1 cellular context compared by ENCODE assay signal in the genomic region with DNA sequence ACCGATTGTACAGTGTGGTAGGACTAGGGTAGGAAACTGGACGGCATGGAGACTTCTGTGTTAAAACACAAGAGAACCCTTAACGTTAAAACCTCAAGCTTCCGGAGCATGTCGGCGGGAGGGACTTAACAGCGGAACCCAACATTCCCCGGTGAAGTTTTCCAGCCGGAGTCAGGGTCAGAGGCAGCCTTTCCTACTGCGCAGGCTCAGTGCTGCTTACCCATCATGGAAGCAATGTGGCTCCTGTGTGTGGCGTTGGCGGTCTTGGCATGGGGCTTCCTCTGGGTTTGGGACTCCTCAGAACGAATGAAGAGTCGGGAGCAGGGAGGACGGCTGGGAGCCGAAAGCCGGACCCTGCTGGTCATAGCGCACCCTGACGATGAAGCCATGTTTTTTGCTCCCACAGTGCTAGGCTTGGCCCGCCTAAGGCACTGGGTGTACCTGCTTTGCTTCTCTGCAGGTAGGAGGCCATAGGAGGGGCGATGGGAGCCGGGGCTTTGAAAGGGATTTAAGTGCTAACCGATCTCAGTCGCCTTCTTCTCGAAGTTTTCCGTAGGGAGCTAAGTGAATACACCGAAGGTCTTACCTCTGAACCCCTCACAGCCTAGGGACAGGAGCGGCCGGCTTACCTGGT.
TF ChIP-seq lines count a peak whose summit lies in the region.

A gene (plus strand): TSS at position 209 of the 634 bp plus-strand sequence. CDS start 17 bp downstream, at position 226.

TF ChIP-seq in HepG2, 621 proteins besides CTCF, POLR2A, EP300 and RAD21 (continued from another document and continues in another):
- TF ChIP-seq, protein P1, sequence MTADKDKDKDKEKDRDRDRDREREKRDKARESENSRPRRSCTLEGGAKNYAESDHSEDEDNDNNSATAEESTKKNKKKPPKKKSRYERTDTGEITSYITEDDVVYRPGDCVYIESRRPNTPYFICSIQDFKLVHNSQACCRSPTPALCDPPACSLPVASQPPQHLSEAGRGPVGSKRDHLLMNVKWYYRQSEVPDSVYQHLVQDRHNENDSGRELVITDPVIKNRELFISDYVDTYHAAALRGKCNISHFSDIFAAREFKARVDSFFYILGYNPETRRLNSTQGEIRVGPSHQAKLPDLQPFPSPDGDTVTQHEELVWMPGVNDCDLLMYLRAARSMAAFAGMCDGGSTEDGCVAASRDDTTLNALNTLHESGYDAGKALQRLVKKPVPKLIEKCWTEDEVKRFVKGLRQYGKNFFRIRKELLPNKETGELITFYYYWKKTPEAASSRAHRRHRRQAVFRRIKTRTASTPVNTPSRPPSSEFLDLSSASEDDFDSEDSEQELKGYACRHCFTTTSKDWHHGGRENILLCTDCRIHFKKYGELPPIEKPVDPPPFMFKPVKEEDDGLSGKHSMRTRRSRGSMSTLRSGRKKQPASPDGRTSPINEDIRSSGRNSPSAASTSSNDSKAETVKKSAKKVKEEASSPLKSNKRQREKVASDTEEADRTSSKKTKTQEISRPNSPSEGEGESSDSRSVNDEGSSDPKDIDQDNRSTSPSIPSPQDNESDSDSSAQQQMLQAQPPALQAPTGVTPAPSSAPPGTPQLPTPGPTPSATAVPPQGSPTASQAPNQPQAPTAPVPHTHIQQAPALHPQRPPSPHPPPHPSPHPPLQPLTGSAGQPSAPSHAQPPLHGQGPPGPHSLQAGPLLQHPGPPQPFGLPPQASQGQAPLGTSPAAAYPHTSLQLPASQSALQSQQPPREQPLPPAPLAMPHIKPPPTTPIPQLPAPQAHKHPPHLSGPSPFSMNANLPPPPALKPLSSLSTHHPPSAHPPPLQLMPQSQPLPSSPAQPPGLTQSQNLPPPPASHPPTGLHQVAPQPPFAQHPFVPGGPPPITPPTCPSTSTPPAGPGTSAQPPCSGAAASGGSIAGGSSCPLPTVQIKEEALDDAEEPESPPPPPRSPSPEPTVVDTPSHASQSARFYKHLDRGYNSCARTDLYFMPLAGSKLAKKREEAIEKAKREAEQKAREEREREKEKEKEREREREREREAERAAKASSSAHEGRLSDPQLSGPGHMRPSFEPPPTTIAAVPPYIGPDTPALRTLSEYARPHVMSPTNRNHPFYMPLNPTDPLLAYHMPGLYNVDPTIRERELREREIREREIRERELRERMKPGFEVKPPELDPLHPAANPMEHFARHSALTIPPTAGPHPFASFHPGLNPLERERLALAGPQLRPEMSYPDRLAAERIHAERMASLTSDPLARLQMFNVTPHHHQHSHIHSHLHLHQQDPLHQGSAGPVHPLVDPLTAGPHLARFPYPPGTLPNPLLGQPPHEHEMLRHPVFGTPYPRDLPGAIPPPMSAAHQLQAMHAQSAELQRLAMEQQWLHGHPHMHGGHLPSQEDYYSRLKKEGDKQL (CRISPR knock-in tag; IDR thresholded peaks at IDR 0.05; ENCODE audit: low read depth): no peak
- TF ChIP-seq ZNF263 (CRISPR knock-in tag; IDR thresholded peaks at IDR 0.05) (peak; percentile 77), MXD4 (CRISPR knock-in tag; IDR thresholded peaks at IDR 0.05) (peak; percentile 71), TP53 (CRISPR knock-in tag; conservative IDR thresholded peaks at IDR 0.05) (no peak), ZNF232 (CRISPR knock-in tag; IDR thresholded peaks at IDR 0.05; ENCODE audit: borderline replicate concordance) (peak; percentile 60; the same call in 1 of the 2 replicates), NONO (IDR thresholded peaks at IDR 0.05) (no peak), NONO (CRISPR knock-in tag; conservative IDR thresholded peaks at IDR 0.05) (peak; percentile 93), ZNF124 (CRISPR knock-in tag; IDR thresholded peaks at IDR 0.05) (peak; percentile 95), ZFP62 (CRISPR knock-in tag; IDR thresholded peaks at IDR 0.05) (no peak), ZC3H13 (CRISPR knock-in tag; IDR thresholded peaks at IDR 0.05) (peak; percentile 48; the same call in 1 of the 2 replicates), SP2 (CRISPR knock-in tag; IDR thresholded peaks at IDR 0.05) (no peak), ZNF546 (CRISPR knock-in tag; conservative IDR thresholded peaks at IDR 0.05) (peak; percentile 64; the same call in 1 of the 2 replicates), ZBTB8A (CRISPR knock-in tag; IDR thresholded peaks at IDR 0.05; ENCODE audit: borderline replicate concordance, low read depth) (no peak), GATAD1 (CRISPR knock-in tag; IDR thresholded peaks at IDR 0.05) (peak; percentile 99), THAP11 (CRISPR knock-in tag; IDR thresholded peaks at IDR 0.05) (peak; percentile 94), POLR2AphosphoS2 (IDR thresholded peaks at IDR 0.05; ENCODE audit: low read depth, low read length) (peak; percentile 48; the same call in 1 of the 2 replicates), ZKSCAN8 (CRISPR knock-in tag; IDR thresholded peaks at IDR 0.05; ENCODE audit: borderline replicate concordance) (peak; percentile 73; the same call in 1 of the 2 replicates), ZNF331 (CRISPR knock-in tag; IDR thresholded peaks at IDR 0.05) (peak; percentile 92), ZFP36L2 (CRISPR knock-in tag; IDR thresholded peaks at IDR 0.05) (no peak), THYN1 (CRISPR knock-in tag; IDR thresholded peaks at IDR 0.05; ENCODE audit: borderline replicate concordance, low read depth) (no peak), SAP130 (CRISPR knock-in tag; IDR thresholded peaks at IDR 0.05; ENCODE audit: low read depth) (peak; percentile 95), ZNF7 (CRISPR knock-in tag; IDR thresholded peaks at IDR 0.05) (no peak)
- TF ChIP-seq, protein P2, sequence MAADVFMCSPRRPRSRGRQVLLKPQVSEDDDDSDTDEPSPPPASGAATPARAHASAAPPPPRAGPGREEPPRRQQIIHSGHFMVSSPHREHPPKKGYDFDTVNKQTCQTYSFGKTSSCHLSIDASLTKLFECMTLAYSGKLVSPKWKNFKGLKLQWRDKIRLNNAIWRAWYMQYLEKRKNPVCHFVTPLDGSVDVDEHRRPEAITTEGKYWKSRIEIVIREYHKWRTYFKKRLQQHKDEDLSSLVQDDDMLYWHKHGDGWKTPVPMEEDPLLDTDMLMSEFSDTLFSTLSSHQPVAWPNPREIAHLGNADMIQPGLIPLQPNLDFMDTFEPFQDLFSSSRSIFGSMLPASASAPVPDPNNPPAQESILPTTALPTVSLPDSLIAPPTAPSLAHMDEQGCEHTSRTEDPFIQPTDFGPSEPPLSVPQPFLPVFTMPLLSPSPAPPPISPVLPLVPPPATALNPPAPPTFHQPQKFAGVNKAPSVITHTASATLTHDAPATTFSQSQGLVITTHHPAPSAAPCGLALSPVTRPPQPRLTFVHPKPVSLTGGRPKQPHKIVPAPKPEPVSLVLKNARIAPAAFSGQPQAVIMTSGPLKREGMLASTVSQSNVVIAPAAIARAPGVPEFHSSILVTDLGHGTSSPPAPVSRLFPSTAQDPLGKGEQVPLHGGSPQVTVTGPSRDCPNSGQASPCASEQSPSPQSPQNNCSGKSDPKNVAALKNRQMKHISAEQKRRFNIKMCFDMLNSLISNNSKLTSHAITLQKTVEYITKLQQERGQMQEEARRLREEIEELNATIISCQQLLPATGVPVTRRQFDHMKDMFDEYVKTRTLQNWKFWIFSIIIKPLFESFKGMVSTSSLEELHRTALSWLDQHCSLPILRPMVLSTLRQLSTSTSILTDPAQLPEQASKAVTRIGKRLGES (CRISPR knock-in tag; IDR thresholded peaks at IDR 0.05; ENCODE audit: borderline replicate concordance): no peak; the same call in 1 of the 2 replicates
- TF ChIP-seq, protein P3, sequence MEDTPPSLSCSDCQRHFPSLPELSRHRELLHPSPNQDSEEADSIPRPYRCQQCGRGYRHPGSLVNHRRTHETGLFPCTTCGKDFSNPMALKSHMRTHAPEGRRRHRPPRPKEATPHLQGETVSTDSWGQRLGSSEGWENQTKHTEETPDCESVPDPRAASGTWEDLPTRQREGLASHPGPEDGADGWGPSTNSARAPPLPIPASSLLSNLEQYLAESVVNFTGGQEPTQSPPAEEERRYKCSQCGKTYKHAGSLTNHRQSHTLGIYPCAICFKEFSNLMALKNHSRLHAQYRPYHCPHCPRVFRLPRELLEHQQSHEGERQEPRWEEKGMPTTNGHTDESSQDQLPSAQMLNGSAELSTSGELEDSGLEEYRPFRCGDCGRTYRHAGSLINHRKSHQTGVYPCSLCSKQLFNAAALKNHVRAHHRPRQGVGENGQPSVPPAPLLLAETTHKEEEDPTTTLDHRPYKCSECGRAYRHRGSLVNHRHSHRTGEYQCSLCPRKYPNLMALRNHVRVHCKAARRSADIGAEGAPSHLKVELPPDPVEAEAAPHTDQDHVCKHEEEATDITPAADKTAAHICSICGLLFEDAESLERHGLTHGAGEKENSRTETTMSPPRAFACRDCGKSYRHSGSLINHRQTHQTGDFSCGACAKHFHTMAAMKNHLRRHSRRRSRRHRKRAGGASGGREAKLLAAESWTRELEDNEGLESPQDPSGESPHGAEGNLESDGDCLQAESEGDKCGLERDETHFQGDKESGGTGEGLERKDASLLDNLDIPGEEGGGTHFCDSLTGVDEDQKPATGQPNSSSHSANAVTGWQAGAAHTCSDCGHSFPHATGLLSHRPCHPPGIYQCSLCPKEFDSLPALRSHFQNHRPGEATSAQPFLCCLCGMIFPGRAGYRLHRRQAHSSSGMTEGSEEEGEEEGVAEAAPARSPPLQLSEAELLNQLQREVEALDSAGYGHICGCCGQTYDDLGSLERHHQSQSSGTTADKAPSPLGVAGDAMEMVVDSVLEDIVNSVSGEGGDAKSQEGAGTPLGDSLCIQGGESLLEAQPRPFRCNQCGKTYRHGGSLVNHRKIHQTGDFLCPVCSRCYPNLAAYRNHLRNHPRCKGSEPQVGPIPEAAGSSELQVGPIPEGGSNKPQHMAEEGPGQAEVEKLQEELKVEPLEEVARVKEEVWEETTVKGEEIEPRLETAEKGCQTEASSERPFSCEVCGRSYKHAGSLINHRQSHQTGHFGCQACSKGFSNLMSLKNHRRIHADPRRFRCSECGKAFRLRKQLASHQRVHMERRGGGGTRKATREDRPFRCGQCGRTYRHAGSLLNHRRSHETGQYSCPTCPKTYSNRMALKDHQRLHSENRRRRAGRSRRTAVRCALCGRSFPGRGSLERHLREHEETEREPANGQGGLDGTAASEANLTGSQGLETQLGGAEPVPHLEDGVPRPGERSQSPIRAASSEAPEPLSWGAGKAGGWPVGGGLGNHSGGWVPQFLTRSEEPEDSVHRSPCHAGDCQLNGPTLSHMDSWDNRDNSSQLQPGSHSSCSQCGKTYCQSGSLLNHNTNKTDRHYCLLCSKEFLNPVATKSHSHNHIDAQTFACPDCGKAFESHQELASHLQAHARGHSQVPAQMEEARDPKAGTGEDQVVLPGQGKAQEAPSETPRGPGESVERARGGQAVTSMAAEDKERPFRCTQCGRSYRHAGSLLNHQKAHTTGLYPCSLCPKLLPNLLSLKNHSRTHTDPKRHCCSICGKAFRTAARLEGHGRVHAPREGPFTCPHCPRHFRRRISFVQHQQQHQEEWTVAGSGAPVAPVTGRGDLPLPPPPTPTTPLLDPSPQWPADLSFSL (CRISPR knock-in tag; IDR thresholded peaks at IDR 0.05): no peak
- TF ChIP-seq, protein P4, sequence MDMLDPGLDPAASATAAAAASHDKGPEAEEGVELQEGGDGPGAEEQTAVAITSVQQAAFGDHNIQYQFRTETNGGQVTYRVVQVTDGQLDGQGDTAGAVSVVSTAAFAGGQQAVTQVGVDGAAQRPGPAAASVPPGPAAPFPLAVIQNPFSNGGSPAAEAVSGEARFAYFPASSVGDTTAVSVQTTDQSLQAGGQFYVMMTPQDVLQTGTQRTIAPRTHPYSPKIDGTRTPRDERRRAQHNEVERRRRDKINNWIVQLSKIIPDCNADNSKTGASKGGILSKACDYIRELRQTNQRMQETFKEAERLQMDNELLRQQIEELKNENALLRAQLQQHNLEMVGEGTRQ (IDR thresholded peaks at IDR 0.05; ENCODE audit: low read depth, low read length): no peak
- TF ChIP-seq, protein P4 (CRISPR knock-in tag; IDR thresholded peaks at IDR 0.05; ENCODE audit: borderline replicate concordance): no peak
- TF ChIP-seq, protein P5, sequence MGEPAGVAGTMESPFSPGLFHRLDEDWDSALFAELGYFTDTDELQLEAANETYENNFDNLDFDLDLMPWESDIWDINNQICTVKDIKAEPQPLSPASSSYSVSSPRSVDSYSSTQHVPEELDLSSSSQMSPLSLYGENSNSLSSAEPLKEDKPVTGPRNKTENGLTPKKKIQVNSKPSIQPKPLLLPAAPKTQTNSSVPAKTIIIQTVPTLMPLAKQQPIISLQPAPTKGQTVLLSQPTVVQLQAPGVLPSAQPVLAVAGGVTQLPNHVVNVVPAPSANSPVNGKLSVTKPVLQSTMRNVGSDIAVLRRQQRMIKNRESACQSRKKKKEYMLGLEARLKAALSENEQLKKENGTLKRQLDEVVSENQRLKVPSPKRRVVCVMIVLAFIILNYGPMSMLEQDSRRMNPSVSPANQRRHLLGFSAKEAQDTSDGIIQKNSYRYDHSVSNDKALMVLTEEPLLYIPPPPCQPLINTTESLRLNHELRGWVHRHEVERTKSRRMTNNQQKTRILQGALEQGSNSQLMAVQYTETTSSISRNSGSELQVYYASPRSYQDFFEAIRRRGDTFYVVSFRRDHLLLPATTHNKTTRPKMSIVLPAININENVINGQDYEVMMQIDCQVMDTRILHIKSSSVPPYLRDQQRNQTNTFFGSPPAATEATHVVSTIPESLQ (CRISPR knock-in tag; conservative IDR thresholded peaks at IDR 0.05): no peak
- TF ChIP-seq, protein P6, sequence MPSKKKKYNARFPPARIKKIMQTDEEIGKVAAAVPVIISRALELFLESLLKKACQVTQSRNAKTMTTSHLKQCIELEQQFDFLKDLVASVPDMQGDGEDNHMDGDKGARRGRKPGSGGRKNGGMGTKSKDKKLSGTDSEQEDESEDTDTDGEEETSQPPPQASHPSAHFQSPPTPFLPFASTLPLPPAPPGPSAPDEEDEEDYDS (CRISPR knock-in tag; IDR thresholded peaks at IDR 0.05): peak; percentile 93
- TF ChIP-seq, protein P7, sequence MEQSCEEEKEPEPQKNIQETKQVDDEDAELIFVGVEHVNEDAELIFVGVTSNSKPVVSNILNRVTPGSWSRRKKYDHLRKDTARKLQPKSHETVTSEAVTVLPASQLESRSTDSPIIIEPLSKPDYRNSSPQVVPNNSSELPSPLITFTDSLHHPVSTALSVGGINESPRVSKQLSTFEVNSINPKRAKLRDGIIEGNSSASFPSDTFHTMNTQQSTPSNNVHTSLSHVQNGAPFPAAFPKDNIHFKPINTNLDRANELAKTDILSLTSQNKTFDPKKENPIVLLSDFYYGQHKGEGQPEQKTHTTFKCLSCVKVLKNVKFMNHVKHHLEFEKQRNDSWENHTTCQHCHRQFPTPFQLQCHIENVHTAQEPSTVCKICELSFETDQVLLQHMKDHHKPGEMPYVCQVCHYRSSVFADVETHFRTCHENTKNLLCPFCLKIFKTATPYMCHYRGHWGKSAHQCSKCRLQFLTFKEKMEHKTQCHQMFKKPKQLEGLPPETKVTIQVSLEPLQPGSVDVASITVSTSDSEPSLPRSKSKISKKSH (CRISPR knock-in tag; IDR thresholded peaks at IDR 0.05; ENCODE audit: borderline replicate concordance): peak; percentile 70; the same call in 1 of the 2 replicates
- TF ChIP-seq, protein P8, sequence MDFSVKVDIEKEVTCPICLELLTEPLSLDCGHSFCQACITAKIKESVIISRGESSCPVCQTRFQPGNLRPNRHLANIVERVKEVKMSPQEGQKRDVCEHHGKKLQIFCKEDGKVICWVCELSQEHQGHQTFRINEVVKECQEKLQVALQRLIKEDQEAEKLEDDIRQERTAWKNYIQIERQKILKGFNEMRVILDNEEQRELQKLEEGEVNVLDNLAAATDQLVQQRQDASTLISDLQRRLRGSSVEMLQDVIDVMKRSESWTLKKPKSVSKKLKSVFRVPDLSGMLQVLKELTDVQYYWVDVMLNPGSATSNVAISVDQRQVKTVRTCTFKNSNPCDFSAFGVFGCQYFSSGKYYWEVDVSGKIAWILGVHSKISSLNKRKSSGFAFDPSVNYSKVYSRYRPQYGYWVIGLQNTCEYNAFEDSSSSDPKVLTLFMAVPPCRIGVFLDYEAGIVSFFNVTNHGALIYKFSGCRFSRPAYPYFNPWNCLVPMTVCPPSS (IDR thresholded peaks at IDR 0.05): no peak
